2 cellular contexts compared by ENCODE assay signal in the genomic region with DNA sequence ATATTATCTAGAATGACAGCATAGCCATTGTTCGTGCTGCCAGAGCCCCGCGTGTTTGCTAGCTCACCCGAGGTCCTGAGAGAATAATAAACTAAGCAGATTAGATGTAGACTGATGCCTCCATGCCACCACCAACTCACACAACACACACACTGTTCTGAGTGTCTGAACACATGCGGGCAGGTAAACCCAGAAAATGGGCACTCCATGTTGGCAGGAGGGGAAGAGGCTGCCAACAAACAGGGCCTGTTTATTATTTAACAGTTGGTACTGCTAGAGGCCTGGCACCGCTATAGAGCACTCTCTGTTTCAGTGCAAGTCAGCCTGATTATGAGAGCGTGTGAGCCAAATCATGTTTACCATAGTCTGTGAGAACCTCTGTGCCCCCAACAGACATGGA.
TF ChIP-seq lines count a peak whose summit lies in the region.

No MANE protein-coding gene starts in this region.

TF ChIP-seq in liver, 16 proteins besides CTCF, POLR2A, EP300 and RAD21:
- TF ChIP-seq FOXA1 (IDR thresholded peaks at IDR 0.05) (no peak), RXRA (IDR thresholded peaks at IDR 0.05) (no peak), YY1 (IDR thresholded peaks at IDR 0.05) (no peak), FOXA2 (IDR thresholded peaks at IDR 0.05) (no peak), EGR1 (IDR thresholded peaks at IDR 0.05; ENCODE audit: low read depth in 2 of 2) (no peak), NR2F2 (IDR thresholded peaks at IDR 0.05) (no peak), GABPA (IDR thresholded peaks at IDR 0.05 in 1 of 2, conservative IDR thresholded peaks at IDR 0.05 in 1 of 2) (no peak), JUND (IDR thresholded peaks at IDR 0.05) (no peak), HNF4A (conservative IDR thresholded peaks at IDR 0.05) (no peak), TAF1 (conservative IDR thresholded peaks at IDR 0.05) (no peak)
- TF ChIP-seq, protein P1, sequence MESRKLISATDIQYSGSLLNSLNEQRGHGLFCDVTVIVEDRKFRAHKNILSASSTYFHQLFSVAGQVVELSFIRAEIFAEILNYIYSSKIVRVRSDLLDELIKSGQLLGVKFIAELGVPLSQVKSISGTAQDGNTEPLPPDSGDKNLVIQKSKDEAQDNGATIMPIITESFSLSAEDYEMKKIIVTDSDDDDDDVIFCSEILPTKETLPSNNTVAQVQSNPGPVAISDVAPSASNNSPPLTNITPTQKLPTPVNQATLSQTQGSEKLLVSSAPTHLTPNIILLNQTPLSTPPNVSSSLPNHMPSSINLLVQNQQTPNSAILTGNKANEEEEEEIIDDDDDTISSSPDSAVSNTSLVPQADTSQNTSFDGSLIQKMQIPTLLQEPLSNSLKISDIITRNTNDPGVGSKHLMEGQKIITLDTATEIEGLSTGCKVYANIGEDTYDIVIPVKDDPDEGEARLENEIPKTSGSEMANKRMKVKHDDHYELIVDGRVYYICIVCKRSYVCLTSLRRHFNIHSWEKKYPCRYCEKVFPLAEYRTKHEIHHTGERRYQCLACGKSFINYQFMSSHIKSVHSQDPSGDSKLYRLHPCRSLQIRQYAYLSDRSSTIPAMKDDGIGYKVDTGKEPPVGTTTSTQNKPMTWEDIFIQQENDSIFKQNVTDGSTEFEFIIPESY (IDR thresholded peaks at IDR 0.05) = no peak
- TF ChIP-seq, protein P2, sequence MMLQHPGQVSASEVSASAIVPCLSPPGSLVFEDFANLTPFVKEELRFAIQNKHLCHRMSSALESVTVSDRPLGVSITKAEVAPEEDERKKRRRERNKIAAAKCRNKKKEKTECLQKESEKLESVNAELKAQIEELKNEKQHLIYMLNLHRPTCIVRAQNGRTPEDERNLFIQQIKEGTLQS (IDR thresholded peaks at IDR 0.05) = no peak
- TF ChIP-seq, protein P3, sequence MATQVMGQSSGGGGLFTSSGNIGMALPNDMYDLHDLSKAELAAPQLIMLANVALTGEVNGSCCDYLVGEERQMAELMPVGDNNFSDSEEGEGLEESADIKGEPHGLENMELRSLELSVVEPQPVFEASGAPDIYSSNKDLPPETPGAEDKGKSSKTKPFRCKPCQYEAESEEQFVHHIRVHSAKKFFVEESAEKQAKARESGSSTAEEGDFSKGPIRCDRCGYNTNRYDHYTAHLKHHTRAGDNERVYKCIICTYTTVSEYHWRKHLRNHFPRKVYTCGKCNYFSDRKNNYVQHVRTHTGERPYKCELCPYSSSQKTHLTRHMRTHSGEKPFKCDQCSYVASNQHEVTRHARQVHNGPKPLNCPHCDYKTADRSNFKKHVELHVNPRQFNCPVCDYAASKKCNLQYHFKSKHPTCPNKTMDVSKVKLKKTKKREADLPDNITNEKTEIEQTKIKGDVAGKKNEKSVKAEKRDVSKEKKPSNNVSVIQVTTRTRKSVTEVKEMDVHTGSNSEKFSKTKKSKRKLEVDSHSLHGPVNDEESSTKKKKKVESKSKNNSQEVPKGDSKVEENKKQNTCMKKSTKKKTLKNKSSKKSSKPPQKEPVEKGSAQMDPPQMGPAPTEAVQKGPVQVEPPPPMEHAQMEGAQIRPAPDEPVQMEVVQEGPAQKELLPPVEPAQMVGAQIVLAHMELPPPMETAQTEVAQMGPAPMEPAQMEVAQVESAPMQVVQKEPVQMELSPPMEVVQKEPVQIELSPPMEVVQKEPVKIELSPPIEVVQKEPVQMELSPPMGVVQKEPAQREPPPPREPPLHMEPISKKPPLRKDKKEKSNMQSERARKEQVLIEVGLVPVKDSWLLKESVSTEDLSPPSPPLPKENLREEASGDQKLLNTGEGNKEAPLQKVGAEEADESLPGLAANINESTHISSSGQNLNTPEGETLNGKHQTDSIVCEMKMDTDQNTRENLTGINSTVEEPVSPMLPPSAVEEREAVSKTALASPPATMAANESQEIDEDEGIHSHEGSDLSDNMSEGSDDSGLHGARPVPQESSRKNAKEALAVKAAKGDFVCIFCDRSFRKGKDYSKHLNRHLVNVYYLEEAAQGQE (IDR thresholded peaks at IDR 0.05) = no peak
- TF ChIP-seq, protein P4, sequence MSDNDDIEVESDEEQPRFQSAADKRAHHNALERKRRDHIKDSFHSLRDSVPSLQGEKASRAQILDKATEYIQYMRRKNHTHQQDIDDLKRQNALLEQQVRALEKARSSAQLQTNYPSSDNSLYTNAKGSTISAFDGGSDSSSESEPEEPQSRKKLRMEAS (IDR thresholded peaks at IDR 0.05) = no peak

TF ChIP-seq in HepG2, 621 proteins besides CTCF, POLR2A, EP300 and RAD21:
- TF ChIP-seq, protein P5, sequence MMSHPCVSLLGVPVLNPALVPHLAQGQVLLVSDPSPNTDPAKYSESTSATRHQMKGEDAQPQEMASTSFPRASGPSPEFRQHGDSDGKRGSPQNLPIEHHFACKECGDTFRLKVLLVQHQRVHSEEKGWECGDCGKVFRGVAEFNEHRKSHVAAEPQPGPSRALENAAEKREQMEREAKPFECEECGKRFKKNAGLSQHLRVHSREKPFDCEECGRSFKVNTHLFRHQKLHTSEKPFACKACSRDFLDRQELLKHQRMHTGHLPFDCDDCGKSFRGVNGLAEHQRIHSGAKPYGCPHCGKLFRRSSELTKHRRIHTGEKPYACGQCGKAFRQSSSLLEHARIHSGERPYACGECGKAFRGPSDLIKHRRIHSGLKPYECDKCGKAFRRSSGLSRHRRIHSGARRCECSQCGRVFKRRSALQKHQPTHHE (CRISPR knock-in tag; IDR thresholded peaks at IDR 0.05; ENCODE audit: borderline replicate concordance) = no peak
- no peak for TF ChIP-seq GATAD1 (CRISPR knock-in tag; IDR thresholded peaks at IDR 0.05)
- no peak for TF ChIP-seq RFXAP (CRISPR knock-in tag; IDR thresholded peaks at IDR 0.05; ENCODE audit: borderline replicate concordance)
